ENCODE assay signal across 1 cellular context in genomic region chr6:36884610-36885009, GRCh38.
TF ChIP-seq lines count a peak whose summit lies in the region.

No MANE protein-coding gene starts in this region.

TF ChIP-seq in K562, 482 proteins besides CTCF, POLR2A, EP300 and RAD21 (continued from another document and continues in another):
- TF ChIP-seq, protein P1, sequence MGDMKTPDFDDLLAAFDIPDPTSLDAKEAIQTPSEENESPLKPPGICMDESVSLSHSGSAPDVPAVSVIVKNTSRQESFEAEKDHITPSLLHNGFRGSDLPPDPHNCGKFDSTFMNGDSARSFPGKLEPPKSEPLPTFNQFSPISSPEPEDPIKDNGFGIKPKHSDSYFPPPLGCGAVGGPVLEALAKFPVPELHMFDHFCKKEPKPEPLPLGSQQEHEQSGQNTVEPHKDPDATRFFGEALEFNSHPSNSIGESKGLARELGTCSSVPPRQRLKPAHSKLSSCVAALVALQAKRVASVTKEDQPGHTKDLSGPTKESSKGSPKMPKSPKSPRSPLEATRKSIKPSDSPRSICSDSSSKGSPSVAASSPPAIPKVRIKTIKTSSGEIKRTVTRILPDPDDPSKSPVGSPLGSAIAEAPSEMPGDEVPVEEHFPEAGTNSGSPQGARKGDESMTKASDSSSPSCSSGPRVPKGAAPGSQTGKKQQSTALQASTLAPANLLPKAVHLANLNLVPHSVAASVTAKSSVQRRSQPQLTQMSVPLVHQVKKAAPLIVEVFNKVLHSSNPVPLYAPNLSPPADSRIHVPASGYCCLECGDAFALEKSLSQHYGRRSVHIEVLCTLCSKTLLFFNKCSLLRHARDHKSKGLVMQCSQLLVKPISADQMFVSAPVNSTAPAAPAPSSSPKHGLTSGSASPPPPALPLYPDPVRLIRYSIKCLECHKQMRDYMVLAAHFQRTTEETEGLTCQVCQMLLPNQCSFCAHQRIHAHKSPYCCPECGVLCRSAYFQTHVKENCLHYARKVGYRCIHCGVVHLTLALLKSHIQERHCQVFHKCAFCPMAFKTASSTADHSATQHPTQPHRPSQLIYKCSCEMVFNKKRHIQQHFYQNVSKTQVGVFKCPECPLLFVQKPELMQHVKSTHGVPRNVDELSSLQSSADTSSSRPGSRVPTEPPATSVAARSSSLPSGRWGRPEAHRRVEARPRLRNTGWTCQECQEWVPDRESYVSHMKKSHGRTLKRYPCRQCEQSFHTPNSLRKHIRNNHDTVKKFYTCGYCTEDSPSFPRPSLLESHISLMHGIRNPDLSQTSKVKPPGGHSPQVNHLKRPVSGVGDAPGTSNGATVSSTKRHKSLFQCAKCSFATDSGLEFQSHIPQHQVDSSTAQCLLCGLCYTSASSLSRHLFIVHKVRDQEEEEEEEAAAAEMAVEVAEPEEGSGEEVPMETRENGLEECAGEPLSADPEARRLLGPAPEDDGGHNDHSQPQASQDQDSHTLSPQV (IDR thresholded peaks at IDR 0.05): peak; percentile 99
- TF ChIP-seq NCOA1 (IDR thresholded peaks at IDR 0.05; ENCODE audit: low read depth) (no peak), SMARCC2 (IDR thresholded peaks at IDR 0.05; ENCODE audit: low read depth) (no peak), ZBTB17 (CRISPR knock-in tag; IDR thresholded peaks at IDR 0.05) (peak; percentile 88), ZNF217 (CRISPR knock-in tag; IDR thresholded peaks at IDR 0.05) (no peak), MAFG (tag; conservative IDR thresholded peaks at IDR 0.05) (0 out of 2 replicates have a peak, but pooled peaks have one; percentile 13), FOXP4 (CRISPR knock-in tag; IDR thresholded peaks at IDR 0.05; ENCODE audit: borderline replicate concordance) (no peak), ZNF354B (CRISPR knock-in tag; IDR thresholded peaks at IDR 0.05) (peak; percentile 77), RCOR1 (IDR thresholded peaks at IDR 0.05; ENCODE audit: borderline replicate concordance in 1 of 2, low read depth in 2 of 2, low read length in 2 of 2) (no peak), KHSRP (IDR thresholded peaks at IDR 0.05) (no peak), ZNF507 (tag; conservative IDR thresholded peaks at IDR 0.05) (peak; percentile 48; the same call in 1 of the 2 replicates), RBBP5 (IDR thresholded peaks at IDR 0.05; ENCODE audit: borderline replicate concordance, insufficient read depth, low read length, poor library complexity, severe bottlenecking) (no peak), RBFOX2 (IDR thresholded peaks at IDR 0.05; ENCODE audit: low read depth, low read length) (no peak), ERF (CRISPR knock-in tag; IDR thresholded peaks at IDR 0.05) (no peak), ZNF3 (CRISPR knock-in tag; IDR thresholded peaks at IDR 0.05) (no peak), MYNN (IDR thresholded peaks at IDR 0.05) (no peak), MYNN (CRISPR knock-in tag; IDR thresholded peaks at IDR 0.05) (no peak), ZNF764 (CRISPR knock-in tag; IDR thresholded peaks at IDR 0.05; ENCODE audit: low read depth) (no peak), CEBPG (CRISPR knock-in tag; IDR thresholded peaks at IDR 0.05) (no peak), CEBPG (tag; conservative IDR thresholded peaks at IDR 0.05 in 1 of 2, IDR thresholded peaks at IDR 0.05 in 1 of 2) (no peak), PTRF (tag; IDR thresholded peaks at IDR 0.05) (peak; percentile 95), TAL1 (IDR thresholded peaks at IDR 0.05) (no peak), STAG1 (CRISPR knock-in tag; IDR thresholded peaks at IDR 0.05; ENCODE audit: borderline replicate concordance) (no peak), PBX2 (CRISPR knock-in tag; IDR thresholded peaks at IDR 0.05; ENCODE audit: low read depth) (no peak), PBX2 (tag; conservative IDR thresholded peaks at IDR 0.05; ENCODE audit: low read depth) (peak; percentile 64), E2F1 (CRISPR knock-in tag; IDR thresholded peaks at IDR 0.05) (no peak), PKNOX1 (IDR thresholded peaks at IDR 0.05) (no peak), TBP (optimal IDR thresholded peaks at IDR 0.05; ENCODE audit: low read depth, low read length) (no peak), ETS1 (conservative IDR thresholded peaks at IDR 0.05; ENCODE audit: control insufficient read depth, low read depth, low read length) (no peak), MCM7 (IDR thresholded peaks at IDR 0.05) (no peak), MEF2D (tag; conservative IDR thresholded peaks at IDR 0.05; ENCODE audit: low read depth) (peak; percentile 95), ZNF785 (CRISPR knock-in tag; IDR thresholded peaks at IDR 0.05) (no peak), TEAD2 (tag; IDR thresholded peaks at IDR 0.05) (peak; percentile 73; the same call in 1 of the 2 replicates), ZNF232 (CRISPR knock-in tag; IDR thresholded peaks at IDR 0.05) (no peak), HDAC3 (IDR thresholded peaks at IDR 0.05; ENCODE audit: borderline replicate concordance, partially characterized antibody) (no peak), SAP30 (IDR thresholded peaks at IDR 0.05; ENCODE audit: borderline replicate concordance, insufficient read depth, low read depth, low read length, poor library complexity, severe bottlenecking) (no peak), SMAD2 (IDR thresholded peaks at IDR 0.05; ENCODE audit: low read depth, low read length) (no peak), NCOR1 (IDR thresholded peaks at IDR 0.05) (no peak), NFXL1 (CRISPR knock-in tag; IDR thresholded peaks at IDR 0.05) (peak; percentile 85; the same call in 1 of the 2 replicates), PTTG1 (tag; IDR thresholded peaks at IDR 0.05; ENCODE audit: low read depth) (peak; percentile 97)
- TF ChIP-seq, protein P2, sequence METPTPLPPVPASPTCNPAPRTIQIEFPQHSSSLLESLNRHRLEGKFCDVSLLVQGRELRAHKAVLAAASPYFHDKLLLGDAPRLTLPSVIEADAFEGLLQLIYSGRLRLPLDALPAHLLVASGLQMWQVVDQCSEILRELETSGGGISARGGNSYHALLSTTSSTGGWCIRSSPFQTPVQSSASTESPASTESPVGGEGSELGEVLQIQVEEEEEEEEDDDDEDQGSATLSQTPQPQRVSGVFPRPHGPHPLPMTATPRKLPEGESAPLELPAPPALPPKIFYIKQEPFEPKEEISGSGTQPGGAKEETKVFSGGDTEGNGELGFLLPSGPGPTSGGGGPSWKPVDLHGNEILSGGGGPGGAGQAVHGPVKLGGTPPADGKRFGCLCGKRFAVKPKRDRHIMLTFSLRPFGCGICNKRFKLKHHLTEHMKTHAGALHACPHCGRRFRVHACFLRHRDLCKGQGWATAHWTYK (CRISPR knock-in tag; IDR thresholded peaks at IDR 0.05): peak; percentile 89
- TF ChIP-seq, protein P3, sequence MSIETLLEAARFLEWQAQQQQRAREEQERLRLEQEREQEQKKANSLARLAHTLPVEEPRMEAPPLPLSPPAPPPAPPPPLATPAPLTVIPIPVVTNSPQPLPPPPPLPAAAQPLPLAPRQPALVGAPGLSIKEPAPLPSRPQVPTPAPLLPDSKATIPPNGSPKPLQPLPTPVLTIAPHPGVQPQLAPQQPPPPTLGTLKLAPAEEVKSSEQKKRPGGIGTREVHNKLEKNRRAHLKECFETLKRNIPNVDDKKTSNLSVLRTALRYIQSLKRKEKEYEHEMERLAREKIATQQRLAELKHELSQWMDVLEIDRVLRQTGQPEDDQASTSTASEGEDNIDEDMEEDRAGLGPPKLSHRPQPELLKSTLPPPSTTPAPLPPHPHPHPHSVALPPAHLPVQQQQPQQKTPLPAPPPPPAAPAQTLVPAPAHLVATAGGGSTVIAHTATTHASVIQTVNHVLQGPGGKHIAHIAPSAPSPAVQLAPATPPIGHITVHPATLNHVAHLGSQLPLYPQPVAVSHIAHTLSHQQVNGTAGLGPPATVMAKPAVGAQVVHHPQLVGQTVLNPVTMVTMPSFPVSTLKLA (conservative IDR thresholded peaks at IDR 0.05): no peak
- TF ChIP-seq, protein P4, sequence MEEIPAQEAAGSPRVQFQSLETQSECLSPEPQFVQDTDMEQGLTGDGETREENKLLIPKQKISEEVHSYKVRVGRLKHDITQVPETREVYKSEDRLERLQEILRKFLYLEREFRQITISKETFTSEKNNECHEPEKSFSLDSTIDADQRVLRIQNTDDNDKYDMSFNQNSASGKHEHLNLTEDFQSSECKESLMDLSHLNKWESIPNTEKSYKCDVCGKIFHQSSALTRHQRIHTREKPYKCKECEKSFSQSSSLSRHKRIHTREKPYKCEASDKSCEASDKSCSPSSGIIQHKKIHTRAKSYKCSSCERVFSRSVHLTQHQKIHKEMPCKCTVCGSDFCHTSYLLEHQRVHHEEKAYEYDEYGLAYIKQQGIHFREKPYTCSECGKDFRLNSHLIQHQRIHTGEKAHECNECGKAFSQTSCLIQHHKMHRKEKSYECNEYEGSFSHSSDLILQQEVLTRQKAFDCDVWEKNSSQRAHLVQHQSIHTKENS (CRISPR knock-in tag; IDR thresholded peaks at IDR 0.05): no peak
- TF ChIP-seq, protein P5, sequence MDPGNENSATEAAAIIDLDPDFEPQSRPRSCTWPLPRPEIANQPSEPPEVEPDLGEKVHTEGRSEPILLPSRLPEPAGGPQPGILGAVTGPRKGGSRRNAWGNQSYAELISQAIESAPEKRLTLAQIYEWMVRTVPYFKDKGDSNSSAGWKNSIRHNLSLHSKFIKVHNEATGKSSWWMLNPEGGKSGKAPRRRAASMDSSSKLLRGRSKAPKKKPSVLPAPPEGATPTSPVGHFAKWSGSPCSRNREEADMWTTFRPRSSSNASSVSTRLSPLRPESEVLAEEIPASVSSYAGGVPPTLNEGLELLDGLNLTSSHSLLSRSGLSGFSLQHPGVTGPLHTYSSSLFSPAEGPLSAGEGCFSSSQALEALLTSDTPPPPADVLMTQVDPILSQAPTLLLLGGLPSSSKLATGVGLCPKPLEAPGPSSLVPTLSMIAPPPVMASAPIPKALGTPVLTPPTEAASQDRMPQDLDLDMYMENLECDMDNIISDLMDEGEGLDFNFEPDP (CRISPR knock-in tag; IDR thresholded peaks at IDR 0.05): peak; percentile 81; the same call in 1 of the 2 replicates
- TF ChIP-seq, protein P6, sequence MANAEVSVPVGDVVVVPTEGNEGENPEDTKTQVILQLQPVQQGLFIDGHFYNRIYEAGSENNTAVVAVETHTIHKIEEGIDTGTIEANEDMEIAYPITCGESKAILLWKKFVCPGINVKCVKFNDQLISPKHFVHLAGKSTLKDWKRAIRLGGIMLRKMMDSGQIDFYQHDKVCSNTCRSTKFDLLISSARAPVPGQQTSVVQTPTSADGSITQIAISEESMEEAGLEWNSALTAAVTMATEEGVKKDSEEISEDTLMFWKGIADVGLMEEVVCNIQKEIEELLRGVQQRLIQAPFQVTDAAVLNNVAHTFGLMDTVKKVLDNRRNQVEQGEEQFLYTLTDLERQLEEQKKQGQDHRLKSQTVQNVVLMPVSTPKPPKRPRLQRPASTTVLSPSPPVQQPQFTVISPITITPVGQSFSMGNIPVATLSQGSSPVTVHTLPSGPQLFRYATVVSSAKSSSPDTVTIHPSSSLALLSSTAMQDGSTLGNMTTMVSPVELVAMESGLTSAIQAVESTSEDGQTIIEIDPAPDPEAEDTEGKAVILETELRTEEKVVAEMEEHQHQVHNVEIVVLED (CRISPR knock-in tag; IDR thresholded peaks at IDR 0.05): no peak
